Comparison of ENCODE assay signal across 8 cellular contexts in the genomic region with DNA sequence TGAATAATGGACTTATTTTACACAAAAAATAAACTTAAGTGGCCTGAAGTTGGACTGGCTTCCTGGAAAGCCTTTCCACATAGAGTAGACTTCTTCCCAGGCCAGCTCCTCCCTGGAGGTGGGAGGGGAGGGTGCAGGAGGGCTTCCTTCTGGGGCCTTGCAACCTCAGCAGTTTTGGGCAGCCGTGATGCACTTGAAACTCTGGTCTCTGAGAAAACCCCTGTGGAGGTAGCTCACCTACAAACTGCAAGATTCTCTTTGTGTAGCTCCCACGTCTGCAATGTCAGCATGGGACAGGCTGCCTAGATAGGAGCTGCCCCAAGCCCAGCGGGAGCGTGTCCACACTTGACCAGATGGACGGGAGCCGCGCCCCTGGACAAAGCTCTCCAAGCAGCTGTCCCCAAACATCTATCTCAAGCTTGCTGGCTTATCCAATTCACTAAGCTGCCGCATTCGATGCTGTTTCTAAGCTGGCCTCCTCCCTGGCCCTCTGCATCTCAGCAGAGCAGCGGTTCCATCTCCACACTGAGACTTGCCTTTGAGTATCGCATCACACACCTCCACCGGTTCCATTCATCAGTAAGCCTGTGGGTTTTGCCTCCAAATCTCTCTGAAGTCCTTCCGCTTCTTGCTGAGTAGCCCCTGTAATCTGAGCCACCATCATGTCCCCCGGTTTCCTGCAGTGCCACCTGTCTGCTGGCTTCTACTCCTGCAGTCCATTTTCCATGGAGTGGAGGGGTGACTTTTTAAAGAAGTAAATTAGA. TPM values are rescaled to one million over a fixed set of nuclear protein-coding genes. Genes with fewer than 3 reads are reported as not detected.
DNase-seq lines count a peak whose midpoint lies in the region; ATAC-seq and TF ChIP-seq lines count a peak whose summit lies in the region.

No MANE protein-coding gene starts in this region.

- intact Hi-C loops in spleen (cut with DNase I; ENCODE audit: low total_unique reads): loop anchor here (5.0 kb wide), 1 partner anchor 32 kb away; no protein-coding TSS in a partner anchor

- H3K4me1 Mint-ChIP-seq in activated CD8-positive, alpha-beta memory T cell treated with anti-CD3 and anti-CD28 coated beads, Interleukin-2, amount 10 ng/mL, durations not matched to agents 7 days and 5 days: peaks cover 54% of the 10 kb centered on the region
- H3K4me1 Mint-ChIP-seq in activated naive CD8-positive, alpha-beta T cell treated with anti-CD3 and anti-CD28 coated beads, Interleukin-2, amount 10 ng/mL, durations not matched to agents 7 days and 5 days: peaks cover 47% of the 10 kb centered on the region

- peaks cover 6% of the 10 kb centered on the region for H3K36me3 Mint-ChIP-seq in activated CD8-positive, alpha-beta memory T cell treated with anti-CD3 and anti-CD28 coated beads, Interleukin-2, amount 10 ng/mL, durations not matched to agents 7 days and 5 days
- no peaks in the 10 kb centered on the region for H3K36me3 Mint-ChIP-seq in activated naive CD8-positive, alpha-beta T cell treated with anti-CD3 and anti-CD28 coated beads, Interleukin-2, amount 10 ng/mL, durations not matched to agents 7 days and 5 days

- no peaks in the 10 kb centered on the region for H3K9me3 ChIP-seq in spleen

- H3K4me1 ChIP-seq in spleen: peaks cover 29 to 68% (median 65%) of the 10 kb centered on the region in 6 donors

- no peaks in the 10 kb centered on the region for H3K27me3 ChIP-seq in spleen (replicated peaks in 1 of 7)

- TF ChIP-seq POLR2A in spleen (IDR thresholded peaks at IDR 0.05): no peak

- ATAC-seq in activated CD8-positive, alpha-beta memory T cell treated with anti-CD3 and anti-CD28 coated beads, Interleukin-2, amount 10 ng/mL, durations not matched to agents 7 days and 5 days: no peak
- no peak for ATAC-seq in activated naive CD8-positive, alpha-beta T cell treated with anti-CD3 and anti-CD28 coated beads, Interleukin-2, amount 10 ng/mL, durations not matched to agents 7 days and 5 days (ENCODE audit: low read depth)
- no peak for ATAC-seq in HG02588 (IDR thresholded peaks at IDR 0.05; ENCODE audit: unreplicated experiment)

- DNase-seq in activated CD8-positive, alpha-beta memory T cell treated with anti-CD3 and anti-CD28 coated beads, Interleukin-2, amount 10 ng/mL, durations not matched to agents 7 days and 5 days: no peak
- no peak for DNase-seq in activated CD8-positive, alpha-beta memory T cell treated with anti-CD3 and anti-CD28 coated beads, Interleukin-2, amount 50 U/mL, for 48 hours
- DNase-seq in NCI-H2171 (lab: John Stamatoyannopoulos, UW): peak; percentile 13
- peak; percentile 36 for DNase-seq in activated naive CD8-positive, alpha-beta T cell treated with anti-CD3 and anti-CD28 coated beads, Interleukin-2, amount 10 ng/mL, durations not matched to agents 7 days and 5 days
- DNase-seq in iPS DF 19.7 (ENCODE audit: low read depth, low spot score): peak; percentile 76
- peak; percentile 81 for DNase-seq in spleen
- DNase-seq in GM19238 (ENCODE audit: insufficient read length, low spot score): no peak

- no peaks in the 10 kb centered on the region for H3K36me3 ChIP-seq in spleen

- no peaks in the 10 kb centered on the region for H3K9me3 Mint-ChIP-seq in activated CD8-positive, alpha-beta memory T cell treated with anti-CD3 and anti-CD28 coated beads, Interleukin-2, amount 10 ng/mL, durations not matched to agents 7 days and 5 days (ENCODE audit: low read depth)
- no peaks in the 10 kb centered on the region for H3K9me3 Mint-ChIP-seq in activated naive CD8-positive, alpha-beta T cell treated with anti-CD3 and anti-CD28 coated beads, Interleukin-2, amount 10 ng/mL, durations not matched to agents 7 days and 5 days

- H3K4me3 Mint-ChIP-seq in activated CD8-positive, alpha-beta memory T cell treated with anti-CD3 and anti-CD28 coated beads, Interleukin-2, amount 10 ng/mL, durations not matched to agents 7 days and 5 days: peak overlapping the region; percentile 36
- peak overlapping the region; percentile 57 for H3K4me3 Mint-ChIP-seq in activated naive CD8-positive, alpha-beta T cell treated with anti-CD3 and anti-CD28 coated beads, Interleukin-2, amount 10 ng/mL, durations not matched to agents 7 days and 5 days

- peak overlapping the region; percentile 74 for H3K27ac Mint-ChIP-seq in activated CD8-positive, alpha-beta memory T cell treated with anti-CD3 and anti-CD28 coated beads, Interleukin-2, amount 10 ng/mL, durations not matched to agents 7 days and 5 days
- peak overlapping the region; percentile 63 for H3K27ac Mint-ChIP-seq in activated naive CD8-positive, alpha-beta T cell treated with anti-CD3 and anti-CD28 coated beads, Interleukin-2, amount 10 ng/mL, durations not matched to agents 7 days and 5 days

- peak overlapping the region in 7 of 8 donors; percentile 40 to 76 (median 57) for H3K27ac ChIP-seq in spleen

- 57 to 68% (median 63%) methylated on average over 11 to 14 of the region's 14 CpGs for WGBS in spleen, 5 donors

- POLR2A ChIA-PET in activated naive CD8-positive, alpha-beta T cell treated with anti-CD3 and anti-CD28 coated beads, Interleukin-2, amount 10 ng/mL, durations not matched to agents 7 days and 5 days (lab: Charles Lee): interaction anchor here (1.6 to 2.6 kb wide), 2 partner anchors 9 to 34 kb away, joined by 10 read pairs; no protein-coding TSS in a partner anchor

- CTCF ChIA-PET in activated CD8-positive, alpha-beta memory T cell treated with anti-CD3 and anti-CD28 coated beads, Interleukin-2, amount 10 ng/mL, durations not matched to agents 7 days and 5 days (lab: Charles Lee): interaction anchor here (0.8 to 24.4 kb wide), 12 partner anchors 8 to 56 kb away, joined by 3 to 401 read pairs (median 5); no protein-coding TSS in a partner anchor

- peak overlapping the region in 2 of 8 donors; percentile 9 to 54 for H3K4me3 ChIP-seq in spleen

- peak in 6 of 11 experiments; percentile 5 to 50 (median 34) for TF ChIP-seq CTCF in spleen (IDR thresholded peaks at IDR 0.05 in 8 of 11, conservative IDR thresholded peaks at IDR 0.05 in 3 of 11)

- H3K27me3 Mint-ChIP-seq in activated CD8-positive, alpha-beta memory T cell treated with anti-CD3 and anti-CD28 coated beads, Interleukin-2, amount 10 ng/mL, durations not matched to agents 7 days and 5 days: no peaks in the 10 kb centered on the region
- H3K27me3 Mint-ChIP-seq in activated naive CD8-positive, alpha-beta T cell treated with anti-CD3 and anti-CD28 coated beads, Interleukin-2, amount 10 ng/mL, durations not matched to agents 7 days and 5 days: peaks cover 2% of the 10 kb centered on the region

RNA-seq across cellular contexts. Expression of a gene that starts 1.6 kb away (rescaled TPM):
- 10 to 100 TPM; 57.1 to 76.4 TPM for total RNA-seq in activated CD8-positive, alpha-beta memory T cell treated with anti-CD3 and anti-CD28 coated beads, Interleukin-2, amount 10 ng/mL, durations not matched to agents 7 days and 5 days
- 10 to 100 TPM; 70.9 to 71.7 TPM for total RNA-seq in activated naive CD8-positive, alpha-beta T cell treated with anti-CD3 and anti-CD28 coated beads, Interleukin-2, amount 10 ng/mL, durations not matched to agents 7 days and 5 days
- 10 to 100 TPM; 27.3 to 55.7 (median 47.6) TPM for total RNA-seq in spleen
- 10 to 100 TPM; 12.3 to 16.1 (median 15.4) TPM for polyA plus RNA-seq in spleen

Comparison
In these comparisons a context has a peak if more than half of its experiments do, and no peak if none do; other contexts are left out.
1. DNase-seq: peak in NCI-H2171 (single experiment), activated naive CD8-positive, alpha-beta T cell treated with anti-CD3 and anti-CD28 coated beads, Interleukin-2, amount 10 ng/mL, durations not matched to agents 7 days and 5 days (single experiment), iPS DF 19.7 (single experiment) and spleen (single experiment); none in activated CD8-positive, alpha-beta memory T cell treated with anti-CD3 and anti-CD28 coated beads, Interleukin-2, amount 10 ng/mL, durations not matched to agents 7 days and 5 days (single experiment), activated CD8-positive, alpha-beta memory T cell treated with anti-CD3 and anti-CD28 coated beads, Interleukin-2, amount 50 U/mL, for 48 hours (single experiment) and GM19238 (single experiment).